In the genomic region with DNA sequence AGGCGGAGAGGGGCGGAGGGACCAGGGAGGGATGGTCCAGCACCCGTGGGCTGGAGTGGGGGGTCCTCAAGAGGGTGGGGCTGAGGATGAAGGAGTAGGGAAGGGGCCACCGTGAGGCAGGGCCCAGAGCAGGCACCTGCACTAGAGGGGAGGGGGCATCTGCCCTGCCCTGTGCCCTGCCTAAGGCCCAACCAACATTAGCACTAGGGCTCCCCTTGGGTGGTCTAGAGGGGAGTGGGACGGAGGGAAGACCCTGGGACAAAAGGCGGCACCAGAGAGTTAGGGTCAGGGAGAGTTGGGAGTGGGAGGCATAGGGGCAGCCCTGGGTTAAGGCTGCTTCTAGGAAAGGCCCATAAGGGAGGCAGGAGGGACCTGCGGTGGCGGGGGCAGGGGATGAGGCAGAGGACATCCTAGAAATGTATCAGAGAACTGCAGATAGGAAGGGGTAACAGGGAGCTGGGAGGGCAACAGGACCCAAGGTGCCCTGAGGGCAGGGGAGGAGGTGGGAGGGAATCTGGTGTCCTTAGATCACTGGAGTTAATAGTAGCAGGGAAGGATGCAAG, we compare ENCODE assay signal across 9 cellular contexts. TPM values are rescaled to one million over a fixed set of nuclear protein-coding genes. Genes with fewer than 3 reads are reported as not detected.
A peak's percentile ranks its signal among the peaks of the same experiment; 100 is the strongest.
DNase-seq lines count a peak whose midpoint lies in the region; ATAC-seq, FAIRE-seq and TF ChIP-seq lines count a peak whose summit lies in the region.
"Had no signal": no experiment of that assay in that cellular context is flagged by ENCODE, and none has a peak within 500 bp of the region (broad histone marks: within the 10 kb centered on the region; RNA-seq: fewer than 3 reads in every experiment).

No MANE protein-coding gene starts in this region.

- H3K36me3 ChIP-seq in SU-DHL-6 (ENCODE audit: low read length), result no peaks in the 10 kb centered on the region
- H3K36me3 ChIP-seq in gastroesophageal sphincter, result peaks cover 0 to 18% of the 10 kb centered on the region in 2 donors

- no peaks in the 10 kb centered on the region for H3F3A ChIP-seq in SU-DHL-6 (ENCODE audit: insufficient read depth)

- peak overlapping the region; percentile 56 for H3K9ac ChIP-seq in SU-DHL-6 (ENCODE audit: low read length)

- H4K20me1 ChIP-seq in SU-DHL-6 (ENCODE audit: low read depth, low read length), result no peaks in the 10 kb centered on the region

- H3K27ac ChIP-seq in SU-DHL-6 (ENCODE audit: low read depth, low read length), result no peak overlapping the region
- peak overlapping the region in 3 of 4 donors; percentile 84 to 88 (median 85) for H3K27ac ChIP-seq in gastroesophageal sphincter

- intact Hi-C loops in sciatic nerve (cut with DNase I), result no loop called here

- H3K27me3 ChIP-seq in SU-DHL-6 (ENCODE audit: low read length) (no peaks in the 10 kb centered on the region), gastroesophageal sphincter (no peaks in the 10 kb centered on the region)
- H3K27me3 ChIP-seq: body of pancreas had no signal

- H3K4me1 ChIP-seq in gastroesophageal sphincter, result peaks cover 0 to 38% (median 20%) of the 10 kb centered on the region in 3 donors

- 75 to 85% methylated on average over 3 to 8 of the region's 8 CpGs for WGBS in gastroesophageal sphincter (ENCODE audit: low coverage in 1 of 2), 2 donors

- no peak for TF ChIP-seq CTCF in SU-DHL-6 (IDR thresholded peaks at IDR 0.05; ENCODE audit: insufficient read depth, low read length, poor library complexity, severe bottlenecking)
- TF ChIP-seq CTCF in gastroesophageal sphincter (IDR thresholded peaks at IDR 0.05), result no peak

- no peaks in the 10 kb centered on the region for H3K9me2 ChIP-seq in SU-DHL-6 (replicated peaks; ENCODE audit: insufficient read depth, low read length)

- no peak overlapping the region for H2AFZ ChIP-seq in SU-DHL-6 (ENCODE audit: low read depth, low read length, severe bottlenecking)

- DNase-seq in GM12892 (ENCODE audit: insufficient read length) (peak; percentile 26), skeletal muscle cell (ENCODE audit: low read depth) (no peak), sciatic nerve (ENCODE audit: low spot score) (no peak), HCEC 1CT (no peak)

- TF ChIP-seq EP300 in gastroesophageal sphincter (IDR thresholded peaks at IDR 0.05), result no peak

- H3K9me3 ChIP-seq in SU-DHL-6 (ENCODE audit: insufficient read depth, low read length), result no peaks in the 10 kb centered on the region
- no peaks in the 10 kb centered on the region for H3K9me3 ChIP-seq in gastroesophageal sphincter
- H3K9me3 ChIP-seq: body of pancreas had no signal

- no peaks in the 10 kb centered on the region for H3K79me2 ChIP-seq in SU-DHL-6 (ENCODE audit: insufficient read depth, low read length)

- H3K4me3 ChIP-seq in SU-DHL-6 (ENCODE audit: insufficient read depth, low read length, poor library complexity, severe bottlenecking) (no peak overlapping the region), gastroesophageal sphincter (peak overlapping the region; percentile 48 to 83), skeletal muscle cell (ENCODE audit: low read depth, low read length) (peak overlapping the region; percentile 64)

- H3K4me2 ChIP-seq in SU-DHL-6 (ENCODE audit: low read depth, low read length, poor library complexity, severe bottlenecking), result peak overlapping the region; percentile 75

- TF ChIP-seq POLR2A in GM12892 (IDR thresholded peaks at IDR 0.05; ENCODE audit: low read depth, low read length), result no peak
- TF ChIP-seq POLR2A in gastroesophageal sphincter (IDR thresholded peaks at IDR 0.05), result no peak

- FAIRE-seq in GM12892 (lab: Jason Lieb, UNC), result no peak

- no peak for ATAC-seq in gastroesophageal sphincter
- no peak for ATAC-seq in esophagus mucosa
- ATAC-seq in sciatic nerve, result no peak
- ATAC-seq in HG03521 (IDR thresholded peaks at IDR 0.05; ENCODE audit: unreplicated experiment), result no peak

RNA-seq across cellular contexts. Expression of a gene that starts 24.5 kb away (rescaled TPM):
- polyA plus RNA-seq in GM12892 (2012; ENCODE audit: missing spikeins), result 413 TPM
- total RNA-seq in gastroesophageal sphincter (10 to 100 TPM; 39.2 to 73.0 (median 46.4) TPM), esophagus mucosa (6.8 TPM), sciatic nerve (71.2 TPM)
